Comparison of ENCODE assay signal across 16 cellular contexts in the genomic region with DNA sequence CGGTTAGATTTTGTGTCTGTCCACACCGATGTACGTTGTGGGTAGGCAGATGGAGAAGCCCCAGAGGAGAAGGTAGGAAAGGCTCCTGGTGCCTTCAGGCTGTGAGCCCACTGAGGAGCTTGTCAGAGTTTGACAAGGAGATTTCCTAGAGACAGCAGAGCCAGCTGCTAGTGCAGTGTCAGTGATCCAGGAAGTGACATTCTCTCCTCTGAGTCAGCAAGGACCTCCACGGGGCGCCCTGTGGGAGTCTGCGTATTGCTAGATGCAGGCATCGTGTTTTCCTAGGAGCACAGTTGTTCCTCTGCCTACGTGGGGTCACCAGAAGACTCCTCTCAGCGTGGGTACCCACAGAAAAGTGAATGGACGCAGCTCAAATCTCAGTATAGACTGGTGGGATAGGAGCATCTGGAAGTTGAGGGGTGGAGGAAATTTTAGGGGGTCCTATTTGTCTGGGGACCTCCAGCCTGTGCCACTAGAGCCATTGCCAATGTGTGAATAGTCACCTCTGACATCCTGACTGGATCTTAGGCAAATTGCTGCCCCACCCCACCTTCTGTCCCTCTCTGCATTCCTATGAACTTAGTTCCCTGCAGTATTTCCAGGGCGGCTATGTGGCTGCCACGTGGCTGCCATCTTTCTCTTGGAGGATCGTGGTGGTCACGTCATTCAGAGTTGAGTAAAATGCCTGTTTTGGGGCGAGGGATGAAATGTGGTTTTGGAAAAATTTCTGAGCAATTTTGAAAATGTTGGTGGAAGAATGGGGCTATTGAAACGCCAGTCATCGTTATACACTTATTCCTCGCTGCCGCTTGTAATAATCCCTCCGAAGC.
A peak's percentile ranks its signal among the peaks of the same experiment; 100 is the strongest.
DNase-seq lines count a peak whose midpoint lies in the region; ATAC-seq, FAIRE-seq and TF ChIP-seq lines count a peak whose summit lies in the region.
"Had no signal": no experiment of that assay in that cellular context is flagged by ENCODE, and none has a peak within 500 bp of the region (broad histone marks: within the 10 kb centered on the region; RNA-seq: fewer than 3 reads in every experiment).

No MANE protein-coding gene starts in this region.

- H2BK12ac ChIP-seq in H1 (ENCODE audit: low read depth, low read length): 0 out of 2 replicates have a peak overlapping the region, but pooled peaks have one; percentile 23

- H3K9me3 ChIP-seq in H1 (ENCODE audit: insufficient read depth in 2 of 2, low read depth in 1 of 2, low read length in 1 of 2) (no peaks in the 10 kb centered on the region), small intestine (ENCODE audit: control insufficient read depth, low read depth) (no peaks in the 10 kb centered on the region)
- H3K9me3 ChIP-seq: tibial artery had no signal

- H3K4me1 ChIP-seq in H1 (replicated peaks in 1 of 4; ENCODE audit: control insufficient read depth in 3 of 4, insufficient read depth in 4 of 4, low read length in 3 of 4) (no peaks in the 10 kb centered on the region; a peak in 1 of 7 replicates), small intestine (ENCODE audit: control insufficient read depth in 2 of 2, insufficient read depth in 1 of 2, low read depth in 1 of 2, low read length in 1 of 2) (peaks cover 0 to 3% of the 10 kb centered on the region in 2 donors)
- H3K4me1 ChIP-seq: tibial artery had no signal

- no peak overlapping the region for H2BK15ac ChIP-seq in H1 (ENCODE audit: low read length)

- ATAC-seq in GM21737 (IDR thresholded peaks at IDR 0.05; ENCODE audit: unreplicated experiment): no peak
- ATAC-seq: left lobe of liver, T-cell had no signal

- no peak for TF ChIP-seq CTCF in H1 (IDR thresholded peaks at IDR 0.05; ENCODE audit: control extremely low read depth in 1 of 3, insufficient read depth in 1 of 3, low read depth in 1 of 3, low read length in 3 of 3)

- H4K5ac ChIP-seq in H1 (ENCODE audit: insufficient read length, low read depth, low read length): no peak overlapping the region

- 92% methylated on average over 20 of the region's 20 CpGs; no CpG with 5 or more reads in 1 of the 2 experiments for WGBS in H1 (ENCODE audit: extremely low coverage in 1 of 2, insufficient coverage in 1 of 2, insufficient read length in 1 of 2, insufficient replicate concordance in 2 of 2, low coverage in 1 of 2, low lambda C conversion rate in 2 of 2, missing lambda C conversion rate in 1 of 2), 2 experiments
- WGBS in small intestine, 3 donors: 42 to 59% (median 49%) methylated on average over 20 of the region's 20 CpGs

- DNase-seq in NCI-H1694 treated with DMSO at 0.1 percent for 48 hours (lab: John Stamatoyannopoulos, UW) (peak; percentile 46), NCI-H1694 (lab: John Stamatoyannopoulos, UW) (no peak), NCI-H2171 (lab: John Stamatoyannopoulos, UW) (peak; percentile 50), H1 (ENCODE audit: low read depth in 1 of 2, low spot score in 2 of 2) (no peak), small intestine (peak; percentile 33), C1 segment of cervical spinal cord (lab: John Stamatoyannopoulos, UW) (no peak), cerebellum (ENCODE audit: low spot score) (no peak)
- DNase-seq: activated CD4-positive, alpha-beta T cell treated with anti-CD3 and anti-CD28 coated beads, Interleukin-2, amount 50 U/mL, for 4 hours; activated effector memory CD4-positive, alpha-beta T cell treated with anti-CD3 and anti-CD28 coated beads, Interleukin-2, amount 50 U/mL, for 16 hours; H7; head of caudate nucleus; NCI-H774; T-cell; tibial artery had no signal

- H3K27ac ChIP-seq in H1 (ENCODE audit: low read depth, low read length): no peak overlapping the region
- no peak overlapping the region for H3K27ac ChIP-seq in small intestine (ENCODE audit: low read depth in 1 of 2, low read length in 1 of 2)
- H3K27ac ChIP-seq: tibial artery had no signal

- no peak overlapping the region for H3K4ac ChIP-seq in H1 (replicated peaks; ENCODE audit: insufficient read length, low read depth, low read length)

- no peak for TF ChIP-seq RAD21 in H1 (IDR thresholded peaks at IDR 0.05 in 1 of 2, conservative IDR thresholded peaks at IDR 0.05 in 1 of 2; ENCODE audit: low read depth in 2 of 2, low read length in 2 of 2)

- no peak overlapping the region for H3K23ac ChIP-seq in H1 (ENCODE audit: insufficient read length)

- no peak overlapping the region for H3K18ac ChIP-seq in H1 (ENCODE audit: extremely low read depth, low read length)

- H4K91ac ChIP-seq in H1 (replicated peaks; ENCODE audit: insufficient read length, low read length): no peak overlapping the region

- H3K14ac ChIP-seq in H1 (ENCODE audit: insufficient read length): no peak overlapping the region

- no peak for FAIRE-seq in H1 (lab: Jason Lieb, UNC)
- no peak for FAIRE-seq in small intestine (lab: Jason Lieb, UNC)

- H3K23me2 ChIP-seq in H1 (ENCODE audit: low read depth, low read length): no peaks in the 10 kb centered on the region

- no peak overlapping the region for H2AK5ac ChIP-seq in H1 (ENCODE audit: low read depth, low read length)

- no peaks in the 10 kb centered on the region for H3K79me2 ChIP-seq in H1 (ENCODE audit: control insufficient read depth in 1 of 2, insufficient read depth in 2 of 2, low read length in 2 of 2)

- H3K4me3 ChIP-seq in H1 (ENCODE audit: extremely low read depth in 1 of 4, insufficient read depth in 2 of 4, low read depth in 3 of 4, low read length in 4 of 4) (no peak overlapping the region), small intestine (ENCODE audit: low read depth in 1 of 2, low read length in 2 of 2) (no peak overlapping the region)
- H3K4me3 ChIP-seq: tibial artery had no signal

- no peak for TF ChIP-seq POLR2A in H1 (IDR thresholded peaks at IDR 0.05; ENCODE audit: control extremely low read depth in 1 of 2, low read depth in 2 of 2, low read length in 2 of 2)

- no peak overlapping the region for H2AFZ ChIP-seq in H1 (ENCODE audit: low read length)

- no peaks in the 10 kb centered on the region for H4K20me1 ChIP-seq in H1 (replicated peaks in 1 of 2; ENCODE audit: control insufficient read depth in 1 of 2, insufficient read depth in 2 of 2, low read length in 2 of 2)

- H3K56ac ChIP-seq in H1 (replicated peaks; ENCODE audit: insufficient read length, low read depth, low read length): no peak overlapping the region

- no peak overlapping the region for H2BK5ac ChIP-seq in H1 (ENCODE audit: low read depth, low read length)

- H2BK20ac ChIP-seq in H1 (ENCODE audit: low read length): no peak overlapping the region

- CTCF ChIA-PET in H1 (lab: Charles Lee; ENCODE audit: partially characterized antibody): interaction anchor here (0.6 to 1.7 kb wide), 5 partner anchors 18 to 352 kb away, joined by 3 to 7 read pairs (median 3); no protein-coding TSS in a partner anchor

- no peak overlapping the region for H2BK120ac ChIP-seq in H1 (replicated peaks; ENCODE audit: low read depth, low read length)

- no peak overlapping the region for H3K4me2 ChIP-seq in H1 (ENCODE audit: insufficient read depth in 1 of 2, low read depth in 2 of 2, low read length in 2 of 2)

- H3K36me3 ChIP-seq in H1 (ENCODE audit: control insufficient read depth in 2 of 4, insufficient read depth in 4 of 4, low read length in 3 of 4) (no peaks in the 10 kb centered on the region), small intestine (ENCODE audit: control insufficient read depth in 2 of 2, insufficient read depth in 2 of 2, low read length in 2 of 2) (no peaks in the 10 kb centered on the region)
- H3K36me3 ChIP-seq: tibial artery had no signal

- POLR2A ChIA-PET in H1 (lab: Charles Lee; ENCODE audit: partially characterized antibody): no interaction called here

- no peak for TF ChIP-seq EP300 in H1 (IDR thresholded peaks at IDR 0.05; ENCODE audit: borderline replicate concordance in 1 of 2, low read depth in 2 of 2, low read length in 2 of 2)

- no peaks in the 10 kb centered on the region for H3K27me3 ChIP-seq in H1 (replicated peaks in 1 of 4; ENCODE audit: control insufficient read depth in 3 of 4, extremely low read depth in 1 of 4, insufficient read depth in 3 of 4, low read length in 3 of 4)
- H3K27me3 ChIP-seq in small intestine (ENCODE audit: control insufficient read depth in 2 of 2, insufficient read depth in 2 of 2, low read length in 2 of 2): no peaks in the 10 kb centered on the region

- no peak overlapping the region for H3K9ac ChIP-seq in H1 (replicated peaks in 1 of 4; ENCODE audit: extremely low read depth in 1 of 4, low read depth in 3 of 4, low read length in 3 of 4)

- H3K79me1 ChIP-seq in H1 (ENCODE audit: low read depth, low read length): no peaks in the 10 kb centered on the region

- no peak overlapping the region for H4K8ac ChIP-seq in H1 (ENCODE audit: extremely low read depth, insufficient read depth, low read length)

TF ChIP-seq in H1, 55 proteins besides CTCF, POLR2A, EP300 and RAD21 (continues in another document):
- TF ChIP-seq, protein P1, sequence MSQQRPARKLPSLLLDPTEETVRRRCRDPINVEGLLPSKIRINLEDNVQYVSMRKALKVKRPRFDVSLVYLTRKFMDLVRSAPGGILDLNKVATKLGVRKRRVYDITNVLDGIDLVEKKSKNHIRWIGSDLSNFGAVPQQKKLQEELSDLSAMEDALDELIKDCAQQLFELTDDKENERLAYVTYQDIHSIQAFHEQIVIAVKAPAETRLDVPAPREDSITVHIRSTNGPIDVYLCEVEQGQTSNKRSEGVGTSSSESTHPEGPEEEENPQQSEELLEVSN (IDR thresholded peaks at IDR 0.05): no peak
- no peak for TF ChIP-seq MAFK (IDR thresholded peaks at IDR 0.05; ENCODE audit: low read depth, low read length)

Comparison
In these comparisons a context has a peak if more than half of its experiments do, and no peak if none do; other contexts are left out.
1. DNase-seq: peak in NCI-H1694 treated with DMSO at 0.1 percent for 48 hours (single experiment), NCI-H2171 (single experiment) and small intestine (single experiment); none in NCI-H1694 (single experiment), H1 (0 of 2), C1 segment of cervical spinal cord (0 of 14) and cerebellum (single experiment).